8 cellular contexts compared by ENCODE assay signal in the genomic region with DNA sequence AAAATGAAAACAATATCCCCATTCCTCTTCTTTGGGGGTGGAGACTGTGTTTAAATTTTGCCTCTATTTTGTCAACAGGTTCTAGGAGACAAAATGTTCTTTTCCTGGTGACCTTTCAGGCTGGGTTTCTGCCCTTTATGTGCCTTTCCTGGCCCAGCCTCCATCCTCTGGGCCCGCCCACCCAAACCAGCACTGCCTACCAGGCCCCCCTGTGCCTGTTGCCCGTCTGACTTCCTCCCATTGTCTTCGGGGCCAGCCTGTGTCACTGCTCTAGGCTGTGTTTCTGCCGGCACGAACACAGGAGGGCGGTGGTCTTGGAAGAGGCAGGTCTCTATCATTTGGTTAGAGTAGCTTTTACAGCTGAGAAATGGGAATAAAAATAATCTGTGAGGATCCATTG. TPM values are rescaled to one million over a fixed set of nuclear protein-coding genes. Genes with fewer than 3 reads are reported as not detected.
DNase-seq lines count a peak whose midpoint lies in the region; ATAC-seq and TF ChIP-seq lines count a peak whose summit lies in the region.

No MANE protein-coding gene starts in this region.

- no peak overlapping the region for H3K23ac ChIP-seq in H9 (ENCODE audit: insufficient read length, low read depth, low read length)

- no peak overlapping the region for H3K14ac ChIP-seq in H9 (ENCODE audit: insufficient read depth, low read length)

- no peak overlapping the region for H2BK5ac ChIP-seq in H9 (ENCODE audit: insufficient read length, low read length)

- no peak overlapping the region for H2BK15ac ChIP-seq in H9 (ENCODE audit: low read depth, low read length)

- H3K36me3 Mint-ChIP-seq in H9 (ENCODE audit: insufficient read depth in 1 of 3, low read depth in 3 of 3) = peaks cover 8 to 19% (median 19%) of the 10 kb centered on the region in 3 experiments; a peak in 6 of 7 replicates
- peaks cover 16% of the 10 kb centered on the region for H3K36me3 Mint-ChIP-seq in activated T-cell treated with anti-CD3 and anti-CD28 coated beads, Interleukin-2, amount 50 U/mL, for 4 hours (ENCODE audit: insufficient read depth)

- H3K27ac ChIP-seq in H9 (ENCODE audit: insufficient read length, low read depth, low read length) = no peak overlapping the region

- H3K23me2 ChIP-seq in H9 (ENCODE audit: insufficient read length, low read depth, low read length, poor library complexity, severe bottlenecking) = peaks cover 3% of the 10 kb centered on the region

- peak overlapping the region in 1 of 2 experiments; percentile 50; a peak in 1 of 5 replicates for H3K4me3 Mint-ChIP-seq in H9
- H3K4me3 Mint-ChIP-seq in activated T-cell treated with anti-CD3 and anti-CD28 coated beads, Interleukin-2, amount 50 U/mL, for 4 hours = peak overlapping the region; percentile 76

- H4K91ac ChIP-seq in H9 (ENCODE audit: insufficient read length, low read depth, low read length) = no peak overlapping the region

- H3K4me1 ChIP-seq in H9 (ENCODE audit: insufficient read depth, low read length) = peaks cover 21% of the 10 kb centered on the region

- DNase-seq in H9 = peak; percentile 90
- DNase-seq in activated T-cell treated with anti-CD3 and anti-CD28 coated beads, Interleukin-2, amount 50 U/mL, for 4 hours = peak; percentile 70
- DNase-seq in cardiac septum (ENCODE audit: low spot score) = peak; percentile 82
- peak; percentile 90 for DNase-seq in posterior vena cava (ENCODE audit: low spot score)

- H4K5ac ChIP-seq in H9 (ENCODE audit: insufficient read length, low read depth, low read length) = no peak overlapping the region

- H2AFZ ChIP-seq in H9 (ENCODE audit: low read length) = no peak overlapping the region

- H3T11ph ChIP-seq in H9 (ENCODE audit: low read length) = no peak overlapping the region

- TF ChIP-seq CTCF in H9 (conservative IDR thresholded peaks at IDR 0.05) = peak; percentile 16; the same call in 1 of the 3 replicates

- H3K27me3 Mint-ChIP-seq in H9 (ENCODE audit: low read depth) = peaks cover 53% of the 10 kb centered on the region
- no peaks in the 10 kb centered on the region for H3K27me3 Mint-ChIP-seq in activated T-cell treated with anti-CD3 and anti-CD28 coated beads, Interleukin-2, amount 50 U/mL, for 4 hours (ENCODE audit: low read depth)

- H2BK12ac ChIP-seq in H9 (ENCODE audit: insufficient read length, low read depth, low read length) = no peak overlapping the region

- H2BK120ac ChIP-seq in H9 (ENCODE audit: low read depth, low read length, poor library complexity, severe bottlenecking) = no peak overlapping the region

- no peak overlapping the region for H3K4ac ChIP-seq in H9 (ENCODE audit: low read depth, low read length)

- no peaks in the 10 kb centered on the region for H3K79me1 ChIP-seq in H9 (ENCODE audit: insufficient read depth, low read depth, low read length, poor library complexity, severe bottlenecking)

- no peak overlapping the region for H4K8ac ChIP-seq in H9 (replicated peaks; ENCODE audit: insufficient read length, low read depth, low read length)

- WGBS in H9 (ENCODE audit: extremely low coverage, insufficient read length, low lambda C conversion rate) = no CpG with 5 or more reads among the region's 6 CpGs

- ATAC-seq in activated T-cell treated with anti-CD3 and anti-CD28 coated beads, Interleukin-2, amount 50 U/mL, for 4 hours = peak; percentile 7 to 20
- ATAC-seq in GM18511 (IDR thresholded peaks at IDR 0.05; ENCODE audit: unreplicated experiment) (no peak), HG02840 (IDR thresholded peaks at IDR 0.05; ENCODE audit: low FRiP score, unreplicated experiment) (no peak), HG02588 (IDR thresholded peaks at IDR 0.05; ENCODE audit: unreplicated experiment) (no peak), GM19463 (IDR thresholded peaks at IDR 0.05; ENCODE audit: unreplicated experiment) (no peak)

- H3K4me1 Mint-ChIP-seq in H9 = peaks cover 62 to 71% of the 10 kb centered on the region in 2 experiments
- H3K4me1 Mint-ChIP-seq in activated T-cell treated with anti-CD3 and anti-CD28 coated beads, Interleukin-2, amount 50 U/mL, for 4 hours (ENCODE audit: low read depth) = peaks cover 98% of the 10 kb centered on the region

- no peak overlapping the region for H3K4me2 ChIP-seq in H9 (ENCODE audit: insufficient read depth, insufficient read length, low read length)

- H3K9me3 Mint-ChIP-seq in H9 = no peaks in the 10 kb centered on the region
- no peaks in the 10 kb centered on the region for H3K9me3 Mint-ChIP-seq in activated T-cell treated with anti-CD3 and anti-CD28 coated beads, Interleukin-2, amount 50 U/mL, for 4 hours

- H2AK5ac ChIP-seq in H9 (ENCODE audit: insufficient read length, low read length) = no peak overlapping the region

- H3K9me3 ChIP-seq in H9 (ENCODE audit: control insufficient read depth, low read depth, low read length) = no peaks in the 10 kb centered on the region

- H3K27me3 ChIP-seq in H9 (ENCODE audit: insufficient read depth, low read length) = no peaks in the 10 kb centered on the region; the same call in 1 of the 2 replicates

- no peaks in the 10 kb centered on the region for H4K20me1 ChIP-seq in H9 (ENCODE audit: control insufficient read depth, insufficient read depth, insufficient read length)

- no peak overlapping the region for H3K18ac ChIP-seq in H9 (ENCODE audit: insufficient read length, low read depth, low read length)

- H3K56ac ChIP-seq in H9 (ENCODE audit: insufficient read length, low read depth, low read length) = no peak overlapping the region

- intact Hi-C loops in cardiac septum (cut with DNase I) = no loop called here
- intact Hi-C loops in posterior vena cava (cut with DNase I) = no loop called here

- no peak overlapping the region for H2BK20ac ChIP-seq in H9 (ENCODE audit: low read depth, low read length, poor library complexity, severe bottlenecking)

- H3K27ac Mint-ChIP-seq in H9 = no peak overlapping the region

- H3K9ac ChIP-seq in H9 (ENCODE audit: extremely low read depth, insufficient read length, low read length) = no peak overlapping the region

- peaks cover 9% of the 10 kb centered on the region; the same call in 1 of the 2 replicates for H3K79me2 ChIP-seq in H9 (ENCODE audit: insufficient read depth, low read length)

RNA-seq across cellular contexts. Expression of gene TSPAN14, which starts 13.9 kb away (rescaled TPM):
- total RNA-seq in H9 (2021) (46.6 and 46.8 TPM in 2 replicates), cardiac septum (20.1 TPM), posterior vena cava (10 to 100 TPM; 56.6 to 57.4 TPM)
- 10 to 100 TPM; 31.8 to 36.2 (median 35.0) TPM for total RNA-seq in activated T-cell treated with anti-CD3 and anti-CD28 coated beads, Interleukin-2, amount 50 U/mL, for 4 hours

RNA-seq across cellular contexts. Expression of gene PRXL2A, which starts 59.7 kb away (rescaled TPM):
- total RNA-seq in H9 (2021) (43.4 and 47.1 TPM in 2 replicates), cardiac septum (54.3 TPM), posterior vena cava (10 to 100 TPM; 22.1 to 23.2 TPM)
- total RNA-seq in activated T-cell treated with anti-CD3 and anti-CD28 coated beads, Interleukin-2, amount 50 U/mL, for 4 hours = 10 to 100 TPM in 2 of 3 donors, 1 to 10 TPM in 1; 6.1 to 11.1 (median 10.8) TPM

Comparison
In these comparisons a context has a peak if more than half of its experiments do, and no peak if none do; other contexts are left out.
1. ATAC-seq: peak in activated T-cell treated with anti-CD3 and anti-CD28 coated beads, Interleukin-2, amount 50 U/mL, for 4 hours (2 of 2); none in GM18511 (single experiment), HG02840 (single experiment), HG02588 (single experiment) and GM19463 (single experiment).
2. Peak in every context shown above with its lines, with median percentiles within 50 percentile points of each other: DNase-seq.